1 cellular context compared by ENCODE assay signal in genomic region chr17:44982113-44982702, GRCh38.
TF ChIP-seq lines count a peak whose summit lies in the region.

No MANE protein-coding gene starts in this region.

TF ChIP-seq in HepG2, 621 proteins besides CTCF, POLR2A, EP300 and RAD21:
- no peak for TF ChIP-seq ZNF160 (CRISPR knock-in tag; IDR thresholded peaks at IDR 0.05)
- peak; percentile 49; the same call in 1 of the 2 replicates for TF ChIP-seq IKZF1 (IDR thresholded peaks at IDR 0.05)
- TF ChIP-seq TCF7L2 (IDR thresholded peaks at IDR 0.05; ENCODE audit: low read depth, low read length) = no peak
- no peak for TF ChIP-seq SOX5 (CRISPR knock-in tag; IDR thresholded peaks at IDR 0.05; ENCODE audit: borderline replicate concordance)
- no peak for TF ChIP-seq PITX1 (CRISPR knock-in tag; IDR thresholded peaks at IDR 0.05)
- no peak for TF ChIP-seq PREB (CRISPR knock-in tag; IDR thresholded peaks at IDR 0.05)
- TF ChIP-seq RFX3 (CRISPR knock-in tag; IDR thresholded peaks at IDR 0.05) = no peak
- no peak for TF ChIP-seq PBX3 (CRISPR knock-in tag; IDR thresholded peaks at IDR 0.05; ENCODE audit: borderline replicate concordance)
- TF ChIP-seq GPBP1L1 (CRISPR knock-in tag; IDR thresholded peaks at IDR 0.05) = no peak
- TF ChIP-seq FOXA1 (IDR thresholded peaks at IDR 0.05) = peak; percentile 35; the same call in 1 of the 2 replicates
- TF ChIP-seq FOXA1 (CRISPR knock-in tag; IDR thresholded peaks at IDR 0.05) = no peak
- no peak for TF ChIP-seq ZNF703 (CRISPR knock-in tag; IDR thresholded peaks at IDR 0.05; ENCODE audit: borderline replicate concordance)
- peak; percentile 29; the same call in 1 of the 2 replicates for TF ChIP-seq CREB1 (IDR thresholded peaks at IDR 0.05)
- TF ChIP-seq CREB1 (CRISPR knock-in tag; IDR thresholded peaks at IDR 0.05) = no peak
